Comparison of ENCODE assay signal across 9 cellular contexts in the genomic region with DNA sequence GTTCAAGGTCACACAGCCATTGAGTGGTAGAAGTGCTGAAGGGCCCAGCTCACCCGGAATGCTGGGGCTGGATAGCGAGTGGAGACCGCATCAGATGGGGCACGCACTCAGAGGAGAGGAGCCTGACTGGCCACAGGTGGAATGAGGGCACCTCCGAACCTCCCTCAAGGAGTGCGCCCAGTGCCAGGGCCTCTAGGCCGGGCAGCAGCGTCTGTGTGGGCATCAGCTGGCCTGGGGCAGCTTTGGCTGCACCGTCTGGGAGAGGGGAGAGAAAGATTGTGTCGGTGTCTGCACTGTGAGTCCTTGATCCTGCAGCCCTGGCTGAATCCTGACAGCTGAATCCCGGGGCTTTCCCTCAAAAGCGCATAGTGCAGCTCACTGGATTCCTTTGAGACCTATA. TPM values are rescaled to one million over a fixed set of nuclear protein-coding genes. Genes with fewer than 3 reads are reported as not detected.
A peak's percentile ranks its signal among the peaks of the same experiment; 100 is the strongest.
DNase-seq lines count a peak whose midpoint lies in the region; ATAC-seq, FAIRE-seq and TF ChIP-seq lines count a peak whose summit lies in the region.
"Had no signal": no experiment of that assay in that cellular context is flagged by ENCODE, and none has a peak within 500 bp of the region (broad histone marks: within the 10 kb centered on the region; RNA-seq: fewer than 3 reads in every experiment).

No MANE protein-coding gene starts in this region.

- no peaks in the 10 kb centered on the region for H3K27me3 ChIP-seq in CD4-positive, alpha-beta T cell (ENCODE audit: control insufficient read depth, insufficient read depth, low read length)
- no peaks in the 10 kb centered on the region for H3K27me3 ChIP-seq in SJCRH30
- no peaks in the 10 kb centered on the region for H3K27me3 ChIP-seq in esophagus squamous epithelium
- H3K27me3 ChIP-seq in osteoblast (ENCODE audit: insufficient read depth, low read length), result no peaks in the 10 kb centered on the region

- CTCF ChIA-PET in CD4-positive, alpha-beta T cell (lab: Charles Lee), result interaction anchor here (1.0 kb wide), 1 partner anchor 181 kb away, joined by 3 read pairs; no protein-coding TSS in a partner anchor

- no peaks in the 10 kb centered on the region for H3K36me3 ChIP-seq in SJCRH30
- no peaks in the 10 kb centered on the region for H3K36me3 ChIP-seq in esophagus squamous epithelium
- H3K36me3 ChIP-seq in osteoblast (ENCODE audit: insufficient read depth, low read length), result no peaks in the 10 kb centered on the region

- H3K4me3 Mint-ChIP-seq in CD4-positive, alpha-beta T cell, result peak overlapping the region; percentile 51

- 77 to 87% methylated on average over 6 to 8 of the region's 12 CpGs for WGBS in esophagus squamous epithelium, 2 donors

- H3K4me1 ChIP-seq in SJCRH30 (peaks cover 24% of the 10 kb centered on the region), esophagus squamous epithelium (peaks cover 4 to 23% (median 12%) of the 10 kb centered on the region in 3 donors), osteoblast (ENCODE audit: insufficient read depth, low read length) (peaks cover 4% of the 10 kb centered on the region)

- intact Hi-C loops in CD4-positive, alpha-beta T cell (cut with DNase I, micrococcal nuclease), result no loop called here
- intact Hi-C loops in esophagus squamous epithelium (cut with DNase I), result no loop called here

- no peaks in the 10 kb centered on the region for H3K36me3 Mint-ChIP-seq in CD4-positive, alpha-beta T cell (ENCODE audit: low read depth)

- H3K27ac ChIP-seq in CD4-positive, alpha-beta T cell (ENCODE audit: low read depth, low read length), result no peak overlapping the region
- no peak overlapping the region for H3K27ac ChIP-seq in SJCRH30
- H3K27ac ChIP-seq in esophagus squamous epithelium, result peak overlapping the region in 2 of 4 donors; percentile 60 to 73
- H3K27ac ChIP-seq in osteoblast (ENCODE audit: low read depth, low read length), result no peak overlapping the region

- no peak overlapping the region for H3K27ac Mint-ChIP-seq in CD4-positive, alpha-beta T cell

- no peak for ATAC-seq in CD4-positive, alpha-beta T cell (ENCODE audit: poor library complexity)
- ATAC-seq in HG03108 (IDR thresholded peaks at IDR 0.05; ENCODE audit: unreplicated experiment), result no peak
- ATAC-seq in GM19328 (IDR thresholded peaks at IDR 0.05; ENCODE audit: unreplicated experiment), result no peak

- POLR2A ChIA-PET in CD4-positive, alpha-beta T cell (lab: Charles Lee), result interaction anchor here (0.6 kb wide), 1 partner anchor 9 kb away, joined by 4 read pairs; no protein-coding TSS in a partner anchor

- H3K27me3 Mint-ChIP-seq in CD4-positive, alpha-beta T cell, result peaks cover 28% of the 10 kb centered on the region

- H3K4me3 ChIP-seq in SJCRH30 (peak overlapping the region; percentile 80), esophagus squamous epithelium (peak overlapping the region; percentile 38 to 71 (median 54)), osteoblast (ENCODE audit: insufficient read depth, low read length) (no peak overlapping the region)

- TF ChIP-seq POLR2A in esophagus squamous epithelium (IDR thresholded peaks at IDR 0.05), result no peak

- no peaks in the 10 kb centered on the region for H4K20me1 ChIP-seq in osteoblast (ENCODE audit: insufficient read depth, low read length)

- no peak for TF ChIP-seq CTCF in CD4-positive, alpha-beta T cell (IDR thresholded peaks at IDR 0.05)
- TF ChIP-seq CTCF in esophagus squamous epithelium (IDR thresholded peaks at IDR 0.05), result no peak
- TF ChIP-seq CTCF in osteoblast (IDR thresholded peaks at IDR 0.05; ENCODE audit: extremely low read depth, low read depth, low read length), result no peak

- H2AFZ ChIP-seq in osteoblast (ENCODE audit: low read length), result no peak overlapping the region

- H3K9me3 ChIP-seq in CD4-positive, alpha-beta T cell (ENCODE audit: control insufficient read depth, low read length), result no peaks in the 10 kb centered on the region
- H3K9me3 ChIP-seq in SJCRH30 (replicated peaks) (no peaks in the 10 kb centered on the region), esophagus squamous epithelium (no peaks in the 10 kb centered on the region), osteoblast (ENCODE audit: low read depth, low read length) (no peaks in the 10 kb centered on the region)

- no peaks in the 10 kb centered on the region for H3K79me2 ChIP-seq in osteoblast (ENCODE audit: insufficient read depth, low read length)

- H3K4me2 ChIP-seq in osteoblast (ENCODE audit: insufficient read depth, low read length), result peak overlapping the region; percentile 78

- H3K4me1 Mint-ChIP-seq in CD4-positive, alpha-beta T cell (ENCODE audit: low read depth), result peaks cover 8% of the 10 kb centered on the region

- no peak for DNase-seq in CD4-positive, alpha-beta T cell
- DNase-seq in SJCRH30, result peak; percentile 33 to 49
- no peak for DNase-seq in esophagus squamous epithelium (lab: John Stamatoyannopoulos, UW)
- DNase-seq in osteoblast (ENCODE audit: insufficient read length, low spot score, missing footprints), result no peak
- no peak for DNase-seq in RCC 7860 (ENCODE audit: low spot score)
- DNase-seq in OCI-M2 (lab: John Stamatoyannopoulos, UW; ENCODE audit: unreplicated experiment), result no peak
- DNase-seq: GDM1 had no signal

- no peak for FAIRE-seq in RCC 7860 (lab: Jason Lieb, UNC)

- H3K9me3 Mint-ChIP-seq in CD4-positive, alpha-beta T cell, result no peaks in the 10 kb centered on the region

RNA-seq across cellular contexts. Expression of gene ANKDD1A, which starts 0.7 kb away (rescaled TPM):
- total RNA-seq in CD4-positive, alpha-beta T cell, result 1 to 10 TPM in 1 of 2 experiments, under 1 TPM in 1; 0.95 to 1.9 TPM
- total RNA-seq in SJCRH30 (2014; rRNA removed; shearing (Covaris generic)), result 5.0 and 5.6 TPM in 2 replicates
- total RNA-seq in esophagus squamous epithelium (1 to 10 TPM in 3 of 4 donors, under 1 TPM in 1; 0.45 to 7.8 (median 2.4) TPM), osteoblast (3.8 and 6.2 TPM in 2 replicates)

Comparison
In these comparisons a context has a peak if more than half of its experiments do, and no peak if none do; other contexts are left out.
1. DNase-seq: peak in SJCRH30 (2 of 2); none in CD4-positive, alpha-beta T cell (0 of 10), esophagus squamous epithelium (single experiment), osteoblast (single experiment), RCC 7860 (single experiment) and OCI-M2 (single experiment).